Comparison of ENCODE assay signal across 18 cellular contexts in the genomic region with DNA sequence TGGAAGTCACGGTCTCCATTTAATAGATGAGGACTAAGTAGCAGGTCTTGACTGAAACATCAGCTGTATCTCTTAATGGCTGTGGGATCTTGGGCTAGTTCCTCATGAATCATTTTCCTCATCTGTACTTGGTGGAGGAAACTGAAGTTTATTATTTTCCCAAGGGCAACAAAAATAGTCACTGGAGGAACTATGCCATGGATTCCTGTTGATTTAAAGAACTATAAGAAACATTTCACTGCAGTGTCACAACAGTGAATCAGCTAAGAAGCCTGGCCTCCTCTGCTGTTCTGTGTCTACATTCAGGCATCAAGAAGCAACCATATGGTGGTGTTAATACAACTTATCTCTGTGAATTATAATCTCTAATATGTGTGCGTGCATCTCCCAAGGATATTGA.
"Had no signal": no experiment of that assay in that cellular context is flagged by ENCODE, and none has a peak within 500 bp of the region (broad histone marks: within the 10 kb centered on the region; RNA-seq: fewer than 3 reads in every experiment).

No MANE protein-coding gene starts in this region.

- H3K9me3 Mint-ChIP-seq: activated T-helper 2 cell treated with anti-CD3 and anti-CD28 coated beads, Interferon-gamma antibody, Interleukin-2, Interleukin-4, amounts not matched to agents 10 μg/mL and 5 μg/mL and 100 μg/mL, durations not matched to agents 14 hours and 24 hours and 36 hours; natural killer cell treated with Interleukin-12 subunit alpha and Interleukin-12 subunit beta and Interleukin-15 and Interleukin-18, amount 100 ng/mL, for 72 hours; stimulated activated naive CD8-positive, alpha-beta T cell treated with anti-CD3 and anti-CD28 coated beads, Interleukin-15, amount 100 ng/mL, for 72 hours had no signal

- ATAC-seq: heart right ventricle; left lung; natural killer cell treated with Interleukin-12 subunit alpha and Interleukin-12 subunit beta and Interleukin-15 and Interleukin-18, amount 100 ng/mL, for 72 hours; sciatic nerve; stimulated activated naive CD8-positive, alpha-beta T cell treated with anti-CD3 and anti-CD28 coated beads, Interleukin-15, amount 100 ng/mL, for 72 hours had no signal

- H3K27ac Mint-ChIP-seq: activated T-helper 2 cell treated with anti-CD3 and anti-CD28 coated beads, Interferon-gamma antibody, Interleukin-2, Interleukin-4, amounts not matched to agents 10 μg/mL and 5 μg/mL and 100 μg/mL, durations not matched to agents 14 hours and 24 hours and 36 hours; natural killer cell treated with Interleukin-12 subunit alpha and Interleukin-12 subunit beta and Interleukin-15 and Interleukin-18, amount 100 ng/mL, for 72 hours; stimulated activated naive CD8-positive, alpha-beta T cell treated with anti-CD3 and anti-CD28 coated beads, Interleukin-15, amount 100 ng/mL, for 72 hours had no signal

- H3K4me3 Mint-ChIP-seq: natural killer cell treated with Interleukin-12 subunit alpha and Interleukin-12 subunit beta and Interleukin-15 and Interleukin-18, amount 100 ng/mL, for 72 hours; stimulated activated naive CD8-positive, alpha-beta T cell treated with anti-CD3 and anti-CD28 coated beads, Interleukin-15, amount 100 ng/mL, for 72 hours had no signal

- DNase-seq: activated CD4-positive, alpha-beta T cell treated with anti-CD3 and anti-CD28 coated beads, Interleukin-2, amount 50 U/mL, for 1 hour; activated naive CD4-positive, alpha-beta T cell treated with anti-CD3 and anti-CD28 coated beads, Interleukin-2, amount 50 U/mL, for 16 hours; colonic mucosa; effector CD4-positive, alpha-beta T cell; foreskin keratinocyte; heart right ventricle; left lung; occipital lobe; stimulated activated CD4-positive, alpha-beta T cell treated with anti-CD3 and anti-CD28 coated beads, Interleukin-15, amount 100 ng/mL, for 24 hours; stimulated activated CD4-positive, alpha-beta T cell treated with anti-CD3 and anti-CD28 coated beads, Interleukin-4, amount 100 ng/mL, for 24 hours; stimulated activated naive CD8-positive, alpha-beta T cell treated with anti-CD3 and anti-CD28 coated beads, Interleukin-15, amount 100 ng/mL, for 72 hours; thyroid gland had no signal

- H3K4me1 ChIP-seq: foreskin keratinocyte, left lung, thyroid gland had no signal

- H3K36me3 ChIP-seq: colonic mucosa, left lung, thyroid gland had no signal

- H3K4me3 ChIP-seq: colonic mucosa, heart right ventricle, left lung, thyroid gland had no signal

- FAIRE-seq: bronchial epithelial cell, islet of Langerhans, urothelium cell line had no signal

- H3K4me1 Mint-ChIP-seq: stimulated activated naive CD8-positive, alpha-beta T cell treated with anti-CD3 and anti-CD28 coated beads, Interleukin-15, amount 100 ng/mL, for 72 hours had no signal

- H3K27ac ChIP-seq: colonic mucosa, foreskin keratinocyte, heart right ventricle, thyroid gland had no signal

- H3K9me3 ChIP-seq: colonic mucosa, heart right ventricle, left lung, thyroid gland had no signal

- H3K36me3 Mint-ChIP-seq: natural killer cell treated with Interleukin-12 subunit alpha and Interleukin-12 subunit beta and Interleukin-15 and Interleukin-18, amount 100 ng/mL, for 72 hours had no signal

- H3K27me3 ChIP-seq: colonic mucosa, foreskin keratinocyte, heart right ventricle, left lung, thyroid gland had no signal
